Comparison of ENCODE assay signal across 9 cellular contexts in the genomic region with DNA sequence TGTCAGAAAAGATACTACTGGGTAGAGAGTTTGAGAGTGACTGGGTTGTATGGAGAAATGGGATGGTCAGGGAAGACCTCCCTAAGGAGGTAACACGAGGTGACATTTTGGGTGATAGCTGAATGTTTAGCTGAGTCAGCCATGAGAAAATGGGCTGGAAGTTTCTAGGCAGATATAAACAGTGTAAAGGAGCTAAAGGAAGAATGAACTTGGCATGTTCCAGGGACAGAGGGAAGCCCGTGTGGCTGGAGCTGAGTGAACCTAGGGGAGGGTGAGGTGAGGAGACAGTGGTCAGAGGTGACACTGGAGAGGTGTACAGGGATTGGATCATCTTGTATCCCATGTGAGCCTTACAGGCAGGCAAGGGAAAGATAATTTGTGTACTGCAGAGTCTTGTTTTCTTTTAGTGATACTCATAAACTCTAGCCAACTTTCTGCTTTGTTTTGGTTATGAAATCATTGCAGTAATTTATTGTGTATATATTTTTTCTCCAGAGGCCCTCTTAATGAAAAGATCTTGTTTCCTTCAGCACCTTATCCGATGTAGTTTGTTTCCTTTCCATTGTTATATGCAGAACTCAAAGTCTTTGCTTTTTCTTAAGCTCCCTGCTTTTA. TPM values are rescaled to one million over a fixed set of nuclear protein-coding genes. Genes with fewer than 3 reads are reported as not detected.
A peak's percentile ranks its signal among the peaks of the same experiment; 100 is the strongest.
DNase-seq lines count a peak whose midpoint lies in the region; ATAC-seq, FAIRE-seq and TF ChIP-seq lines count a peak whose summit lies in the region.
"Had no signal": no experiment of that assay in that cellular context is flagged by ENCODE, and none has a peak within 500 bp of the region (broad histone marks: within the 10 kb centered on the region; RNA-seq: fewer than 3 reads in every experiment).

No MANE protein-coding gene starts in this region.

- no peaks in the 10 kb centered on the region for H3K9me2 ChIP-seq in PC-3 (replicated peaks; ENCODE audit: low read length)

- no peak overlapping the region for H3K27ac ChIP-seq in PC-3 (ENCODE audit: low read length)
- peak overlapping the region; percentile 88 for H3K27ac ChIP-seq in endothelial cell of umbilical vein (ENCODE audit: insufficient read depth, low read depth, low read length)

- H3K4me3 Mint-ChIP-seq in progenitor cell of endocrine pancreas (ENCODE audit: low read depth), result peak overlapping the region; percentile 94

- H3K9ac ChIP-seq in PC-3 (ENCODE audit: low read length) (peak overlapping the region; percentile 85; the same call in 1 of the 2 replicates), endothelial cell of umbilical vein (replicated peaks; ENCODE audit: extremely low read depth, insufficient read depth, low read length) (peak overlapping the region; percentile 25)

- peaks cover 16% of the 10 kb centered on the region for H3K4me1 Mint-ChIP-seq in progenitor cell of endocrine pancreas (ENCODE audit: low read depth)

- peak; percentile 35 for TF ChIP-seq POLR2A in endothelial cell of umbilical vein (IDR thresholded peaks at IDR 0.05; ENCODE audit: low read depth, low read length)

- H2AFZ ChIP-seq in PC-3 (ENCODE audit: low read length) (peak overlapping the region; percentile 35; the same call in 1 of the 2 replicates), endothelial cell of umbilical vein (ENCODE audit: low read depth, low read length) (no peak overlapping the region)

- ATAC-seq in PC-3 (no peak), GM21390 (IDR thresholded peaks at IDR 0.05; ENCODE audit: unreplicated experiment) (no peak), HG02759 (IDR thresholded peaks at IDR 0.05; ENCODE audit: unreplicated experiment) (no peak)
- ATAC-seq: activated CD4-positive, CD25-positive, alpha-beta regulatory T cell treated with anti-CD3 and anti-CD28 coated beads, Interleukin-2, amount 50 U/mL, for 24 hours had no signal

- CTCF ChIA-PET in PC-3 (lab: Charles Lee) (no interaction called here), endothelial cell of umbilical vein (lab: Charles Lee) (interaction anchor here (1.1 to 5.7 kb wide), 8 partner anchors 14 to 194 kb away, joined by 3 to 62 read pairs (median 4); no protein-coding TSS in a partner anchor)

- no peak for FAIRE-seq in endothelial cell of umbilical vein (lab: Jason Lieb, UNC)

- BruUV-seq in PC-3 (replicated peaks; lab: Mats Ljungman, UMichigan) (no TSS peak), endothelial cell of umbilical vein (replicated peaks; lab: Mats Ljungman, UMichigan) (no TSS peak)

- peaks cover 50% of the 10 kb centered on the region for H3K79me2 ChIP-seq in PC-3 (ENCODE audit: low read length)
- peaks cover 59% of the 10 kb centered on the region for H3K79me2 ChIP-seq in endothelial cell of umbilical vein (ENCODE audit: control insufficient read depth, insufficient read depth, low read length)

- peak overlapping the region; percentile 83 for H3K4me2 ChIP-seq in PC-3 (ENCODE audit: low read length)
- peak overlapping the region; percentile 94 for H3K4me2 ChIP-seq in endothelial cell of umbilical vein (ENCODE audit: insufficient read depth, low read length)

- no peaks in the 10 kb centered on the region for H3F3A ChIP-seq in PC-3 (ENCODE audit: low read length, unreplicated experiment)

- H3K9me1 ChIP-seq in endothelial cell of umbilical vein (replicated peaks; ENCODE audit: control insufficient read depth, extremely low read depth, insufficient read depth, low read length), result no peaks in the 10 kb centered on the region

- H3K27ac Mint-ChIP-seq in progenitor cell of endocrine pancreas, result peak overlapping the region; percentile 59

- DNase-seq in EL, result peak; percentile 12
- DNase-seq in PC-3, result no peak
- DNase-seq in endothelial cell of umbilical vein (ENCODE audit: low read depth, low spot score), result peak; percentile 80
- DNase-seq in progenitor cell of endocrine pancreas (ENCODE audit: low spot score, unreplicated experiment), result no peak
- DNase-seq in SW480 (ENCODE audit: low spot score), result no peak
- DNase-seq in NCI-H2227 treated with DMSO at 0.1 percent for 48 hours (lab: John Stamatoyannopoulos, UW), result no peak

- dilution Hi-C loops in endothelial cell of umbilical vein (cut with MboI; ENCODE audit: extremely low pct_ligation_motif_present, low sequenced_read_pairs), result no loop called here

- H3K36me3 Mint-ChIP-seq in progenitor cell of endocrine pancreas (ENCODE audit: insufficient read depth), result peaks cover 7% of the 10 kb centered on the region

- intact Hi-C loops in PC-3 (cut with micrococcal nuclease) (loop anchor here (5.0 kb wide), 1 partner anchor 42 kb away; no protein-coding TSS in a partner anchor), endothelial cell of umbilical vein (cut with micrococcal nuclease) (loop anchor here (2.0 kb wide), 1 partner anchor 139 kb away; no protein-coding TSS in a partner anchor)

- no peaks in the 10 kb centered on the region for H3K9me3 Mint-ChIP-seq in progenitor cell of endocrine pancreas (ENCODE audit: low read depth)

- H3K36me3 ChIP-seq in PC-3 (ENCODE audit: low read depth, low read length) (peaks cover 4% of the 10 kb centered on the region; the same call in 1 of the 2 replicates), endothelial cell of umbilical vein (ENCODE audit: control insufficient read depth in 2 of 2, extremely low read depth in 1 of 2, insufficient read depth in 2 of 2, low read length in 2 of 2) (peaks cover 0 to 9% of the 10 kb centered on the region in 2 experiments)

- H3K4me1 ChIP-seq in PC-3 (ENCODE audit: insufficient read depth, low read length), result peaks cover 16% of the 10 kb centered on the region
- peaks cover 34% of the 10 kb centered on the region for H3K4me1 ChIP-seq in endothelial cell of umbilical vein (ENCODE audit: control insufficient read depth, extremely low read depth, insufficient read depth, low read length)

- TF ChIP-seq CTCF in PC-3 (conservative IDR thresholded peaks at IDR 0.05; ENCODE audit: low read depth, low read length) (no peak), endothelial cell of umbilical vein (IDR thresholded peaks at IDR 0.05; ENCODE audit: extremely low read depth in 1 of 2, insufficient read depth in 1 of 2, low read depth in 1 of 2, low read length in 2 of 2) (no peak), progenitor cell of endocrine pancreas (IDR thresholded peaks at IDR 0.05; ENCODE audit: unreplicated experiment) (no peak)

- no peaks in the 10 kb centered on the region for H3K9me3 ChIP-seq in PC-3 (ENCODE audit: low read length)
- H3K9me3 ChIP-seq in endothelial cell of umbilical vein (replicated peaks; ENCODE audit: control insufficient read depth, insufficient read depth, low read length), result no peaks in the 10 kb centered on the region

- H3K27me3 ChIP-seq in PC-3 (ENCODE audit: low read length), result no peaks in the 10 kb centered on the region
- H3K27me3 ChIP-seq in endothelial cell of umbilical vein (ENCODE audit: control insufficient read depth in 2 of 2, insufficient read depth in 2 of 2, low read length in 2 of 2), result peaks cover 0 to 4% of the 10 kb centered on the region in 2 experiments

- H4K20me1 ChIP-seq in PC-3 (ENCODE audit: low read length) (no peaks in the 10 kb centered on the region), endothelial cell of umbilical vein (replicated peaks; ENCODE audit: control insufficient read depth, extremely low read depth, insufficient read depth, low read length) (peaks cover 3% of the 10 kb centered on the region)

- peak overlapping the region; percentile 87; the same call in 1 of the 2 replicates for H3K4me3 ChIP-seq in PC-3 (ENCODE audit: low read length)
- H3K4me3 ChIP-seq in endothelial cell of umbilical vein (replicated peaks in 1 of 3; ENCODE audit: insufficient read depth in 1 of 3, low read depth in 1 of 3, low read length in 3 of 3), result peak overlapping the region in 2 of 3 experiments; percentile 25 to 88

- POLR2A ChIA-PET in PC-3 (lab: Charles Lee; ENCODE audit: unreplicated experiment), result no interaction called here
- POLR2A ChIA-PET in endothelial cell of umbilical vein (lab: Charles Lee), result interaction anchor here (1.3 kb wide), 1 partner anchor 36 kb away, joined by 3 read pairs; no protein-coding TSS in a partner anchor

- peaks cover under 1% of the 10 kb centered on the region for H3K27me3 Mint-ChIP-seq in progenitor cell of endocrine pancreas

TF ChIP-seq in endothelial cell of umbilical vein, 7 proteins besides CTCF, POLR2A, EP300 and RAD21:
- no peak for TF ChIP-seq JUN (IDR thresholded peaks at IDR 0.05; ENCODE audit: borderline replicate concordance, insufficient read depth, insufficient read length, low read depth)
- TF ChIP-seq POLR2AphosphoS5 (IDR thresholded peaks at IDR 0.05; ENCODE audit: insufficient read depth, low read depth, low read length), result no peak
- TF ChIP-seq MYC (IDR thresholded peaks at IDR 0.05; ENCODE audit: low read depth, low read length), result no peak
- TF ChIP-seq GATA2 (IDR thresholded peaks at IDR 0.05; ENCODE audit: insufficient read depth, insufficient read length, low read depth, low read length), result no peak
- TF ChIP-seq FOS (IDR thresholded peaks at IDR 0.05; ENCODE audit: borderline replicate concordance, insufficient read depth, low read length), result no peak
TF ChIP-seq in endothelial cell of umbilical vein: peak in this region for 0.

RNA-seq across cellular contexts. Expression of a gene that starts 1.8 kb away (rescaled TPM):
- total RNA-seq in PC-3 (2014; rRNA removed) (32.7 and 37.4 TPM in 2 replicates), endothelial cell of umbilical vein (68.9 and 73.6 TPM in 2 replicates), progenitor cell of endocrine pancreas (57.5 and 61.1 TPM in 2 replicates)
- 43.9 and 52.8 TPM in 2 replicates for polyA plus RNA-seq in endothelial cell of umbilical vein
- polyA plus RNA-seq in endothelial cell of umbilical vein (2011; cell fraction: cytosol; rRNA removed), result 55.4 and 66.6 TPM in 2 replicates
- 28.0 and 42.2 TPM in 2 replicates for polyA plus RNA-seq in endothelial cell of umbilical vein (2011; cell fraction: nucleus; rRNA removed)
- 57.3 and 72.8 TPM in 2 replicates for polyA plus RNA-seq in endothelial cell of umbilical vein (2012)
- 42.7 and 45.4 TPM in 2 replicates for polyA minus RNA-seq in endothelial cell of umbilical vein
- polyA minus RNA-seq in endothelial cell of umbilical vein (2011; cell fraction: cytosol; rRNA and poly(A)+ RNA removed), result 3.3 TPM
- polyA minus RNA-seq in endothelial cell of umbilical vein (2011; cell fraction: nucleus; rRNA and poly(A)+ RNA removed), result 30.4 and 43.6 TPM in 2 replicates

Comparison
In these comparisons a context has a peak if more than half of its experiments do, and no peak if none do; other contexts are left out.
1. DNase-seq: peak in EL (single experiment) and endothelial cell of umbilical vein (single experiment); none in PC-3 (single experiment), progenitor cell of endocrine pancreas (single experiment), SW480 (single experiment) and NCI-H2227 treated with DMSO at 0.1 percent for 48 hours (single experiment).